ENCODE assay signal across 1 cellular context in genomic region chr3:134250717-134251220, GRCh38.
TF ChIP-seq lines count a peak whose summit lies in the region.

RYK (minus strand) TSS chr3:134250859; CDS start chr3:134250654, 205 bp downstream.

TF ChIP-seq in K562, 482 proteins besides CTCF, POLR2A, EP300 and RAD21 (continued from another document and continues in another):
- TF ChIP-seq CGGBP1 (CRISPR knock-in tag; IDR thresholded peaks at IDR 0.05) (no peak), TEAD4 (IDR thresholded peaks at IDR 0.05; ENCODE audit: low read length) (no peak), TEAD4 (CRISPR knock-in tag; IDR thresholded peaks at IDR 0.05; ENCODE audit: borderline replicate concordance) (no peak), ELF2 (CRISPR knock-in tag; IDR thresholded peaks at IDR 0.05) (no peak), USF2 (CRISPR knock-in tag; IDR thresholded peaks at IDR 0.05) (no peak), MITF (IDR thresholded peaks at IDR 0.05) (no peak), NCOA6 (IDR thresholded peaks at IDR 0.05) (no peak), ZFPM2 (CRISPR knock-in tag; IDR thresholded peaks at IDR 0.05) (no peak), NFIC (IDR thresholded peaks at IDR 0.05) (0 out of 2 replicates have a peak, but pooled peaks have one; percentile 7), U2AF2 (optimal IDR thresholded peaks at IDR 0.05; ENCODE audit: low read depth, low read length) (no peak), TGIF2 (CRISPR knock-in tag; IDR thresholded peaks at IDR 0.05) (no peak), HNRNPH1 (optimal IDR thresholded peaks at IDR 0.05; ENCODE audit: low read depth, low read length) (no peak), ARID3A (IDR thresholded peaks at IDR 0.05; ENCODE audit: borderline replicate concordance, low read depth, low read length) (no peak), TBL1XR1 (IDR thresholded peaks at IDR 0.05; ENCODE audit: low read length in 2 of 2) (no peak), RAD51 (IDR thresholded peaks at IDR 0.05; ENCODE audit: borderline replicate concordance, low read depth) (no peak), SFPQ (IDR thresholded peaks at IDR 0.05; ENCODE audit: low read depth, low read length) (no peak), TFAM (CRISPR knock-in tag; conservative IDR thresholded peaks at IDR 0.05) (no peak), MCM3 (IDR thresholded peaks at IDR 0.05) (no peak), E2F4 (CRISPR knock-in tag; IDR thresholded peaks at IDR 0.05; ENCODE audit: low read depth) (no peak), KLF10 (CRISPR knock-in tag; IDR thresholded peaks at IDR 0.05) (no peak), ZFX (CRISPR knock-in tag; IDR thresholded peaks at IDR 0.05) (peak; percentile 58; the same call in 1 of the 2 replicates), SNAPC5 (CRISPR knock-in tag; IDR thresholded peaks at IDR 0.05) (no peak), ZMIZ1 (IDR thresholded peaks at IDR 0.05; ENCODE audit: low read depth in 2 of 2, low read length in 2 of 2) (no peak), SMC3 (conservative IDR thresholded peaks at IDR 0.05; ENCODE audit: insufficient read depth, low read depth, low read length) (no peak), POLR2B (IDR thresholded peaks at IDR 0.05; ENCODE audit: low read depth, partially characterized antibody) (peak; percentile 53), ZC3H8 (IDR thresholded peaks at IDR 0.05) (no peak), KLF1 (tag; IDR thresholded peaks at IDR 0.05) (0 out of 2 replicates have a peak, but pooled peaks have one; percentile 27), GTF2A2 (tag; IDR thresholded peaks at IDR 0.05) (no peak), TFAP4 (CRISPR knock-in tag; IDR thresholded peaks at IDR 0.05; ENCODE audit: borderline replicate concordance) (0 out of 2 replicates have a peak, but pooled peaks have one; percentile 42), LEF1 (IDR thresholded peaks at IDR 0.05) (no peak), HNRNPK (IDR thresholded peaks at IDR 0.05; ENCODE audit: low read depth, low read length, poor library complexity, severe bottlenecking) (no peak), BMI1 (IDR thresholded peaks at IDR 0.05; ENCODE audit: low read length) (no peak), CREB5 (CRISPR knock-in tag; IDR thresholded peaks at IDR 0.05) (no peak), RUNX1 (IDR thresholded peaks at IDR 0.05; ENCODE audit: low read depth) (no peak), ZNF41 (CRISPR knock-in tag; conservative IDR thresholded peaks at IDR 0.05) (no peak), FOXM1 (IDR thresholded peaks at IDR 0.05; ENCODE audit: low read depth) (no peak), FOXM1 (CRISPR knock-in tag; IDR thresholded peaks at IDR 0.05; ENCODE audit: low read depth) (no peak), RBM14 (IDR thresholded peaks at IDR 0.05; ENCODE audit: borderline replicate concordance, insufficient read depth, low read depth, low read length) (no peak), ZNF699 (CRISPR knock-in tag; IDR thresholded peaks at IDR 0.05; ENCODE audit: insufficient replicate concordance) (no peak), NONO (IDR thresholded peaks at IDR 0.05; ENCODE audit: low read depth in 2 of 2, low read length in 1 of 2) (peak; percentile 27 to 37; a peak in 1 of 4 replicates), SLC30A9 (CRISPR knock-in tag; IDR thresholded peaks at IDR 0.05) (no peak), EZH2 (IDR thresholded peaks at IDR 0.05; ENCODE audit: borderline replicate concordance, low read depth, low read length) (no peak), OTX1 (CRISPR knock-in tag; IDR thresholded peaks at IDR 0.05) (no peak), ZC3H4 (CRISPR knock-in tag; IDR thresholded peaks at IDR 0.05; ENCODE audit: borderline replicate concordance) (no peak), ZBTB7A (IDR thresholded peaks at IDR 0.05; ENCODE audit: borderline replicate concordance, control insufficient read depth, low read depth, low read length) (peak; percentile 44; the same call in 1 of the 2 replicates), ATF6 (CRISPR knock-in tag; IDR thresholded peaks at IDR 0.05) (no peak), RBM25 (IDR thresholded peaks at IDR 0.05; ENCODE audit: low read depth, low read length, severe bottlenecking) (no peak), ZKSCAN1 (IDR thresholded peaks at IDR 0.05; ENCODE audit: low read depth, low read length) (no peak), KDM2B (CRISPR knock-in tag; IDR thresholded peaks at IDR 0.05) (no peak), PHB2 (IDR thresholded peaks at IDR 0.05; ENCODE audit: low read depth) (no peak), MAX (CRISPR knock-in tag; IDR thresholded peaks at IDR 0.05) (peak; percentile 62), RB1 (IDR thresholded peaks at IDR 0.05; ENCODE audit: low read depth) (peak; percentile 72; the same call in 1 of the 2 replicates), POLR2H (tag; IDR thresholded peaks at IDR 0.05; ENCODE audit: low read depth) (peak; percentile 51), ARNT (IDR thresholded peaks at IDR 0.05) (no peak), NRF1 (conservative IDR thresholded peaks at IDR 0.05 in 1 of 2, IDR thresholded peaks at IDR 0.05 in 1 of 2) (peak; percentile 76 to 77), EP400 (IDR thresholded peaks at IDR 0.05) (peak; percentile 55; the same call in 1 of the 2 replicates), TCF7L2 (IDR thresholded peaks at IDR 0.05; ENCODE audit: low read depth, low read length) (no peak)
